27 cellular contexts compared by ENCODE assay signal in the genomic region with DNA sequence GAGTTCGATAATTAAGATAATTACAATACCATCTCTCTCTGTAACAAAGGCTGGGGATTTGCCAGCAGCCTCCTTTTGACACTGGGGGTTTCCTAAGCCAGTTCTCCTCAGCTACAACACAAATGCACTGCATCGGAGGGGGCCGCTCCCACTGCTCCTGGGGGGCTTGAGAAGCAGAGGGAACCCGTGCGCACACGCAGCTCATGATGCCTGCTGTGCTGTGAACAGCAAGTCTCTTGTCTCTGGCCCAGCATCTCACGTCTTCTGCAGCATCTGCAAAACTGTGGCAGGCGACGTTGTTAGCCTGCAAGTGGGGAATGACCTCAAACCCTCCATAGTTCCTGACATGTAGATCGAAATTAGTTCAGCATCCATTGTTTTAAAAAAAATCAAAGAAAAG. TPM values are rescaled to one million over a fixed set of nuclear protein-coding genes. Genes with fewer than 3 reads are reported as not detected.
DNase-seq lines count a peak whose midpoint lies in the region; ATAC-seq and TF ChIP-seq lines count a peak whose summit lies in the region.
"Had no signal": no experiment of that assay in that cellular context is flagged by ENCODE, and none has a peak within 500 bp of the region (broad histone marks: within the 10 kb centered on the region; RNA-seq: fewer than 3 reads in every experiment).

No MANE protein-coding gene starts in this region.

- H3K27me3 Mint-ChIP-seq in activated CD8-positive, alpha-beta memory T cell treated with anti-CD3 and anti-CD28 coated beads, Interleukin-2, amount 10 ng/mL, durations not matched to agents 7 days and 5 days = peaks cover 30% of the 10 kb centered on the region

- H3K36me3 ChIP-seq in mucosa of descending colon (ENCODE audit: low read depth) = no peaks in the 10 kb centered on the region

- peak; percentile 14 for DNase-seq in activated CD8-positive, alpha-beta memory T cell treated with anti-CD3 and anti-CD28 coated beads, Interleukin-2, amount 10 ng/mL, durations not matched to agents 7 days and 5 days
- no peak for DNase-seq in activated CD8-positive, alpha-beta memory T cell treated with anti-CD3 and anti-CD28 coated beads, Interleukin-2, amount 50 U/mL, for 48 hours
- DNase-seq in COR-L47 (lab: John Stamatoyannopoulos, UW) (peak; percentile 48), NCI-H69 (lab: John Stamatoyannopoulos, UW) (peak; percentile 10), mesenteric fat pad (ENCODE audit: low spot score) (peak; percentile 76), mucosa of descending colon (no peak), dedifferentiated amniotic fluid mesenchymal stem cell (ENCODE audit: extremely low spot score) (no peak)
- DNase-seq: C1 segment of cervical spinal cord, DMS 273 treated with DMSO at 0.1 percent for 48 hours, DMS79, EL, GDM1, MM.1S, NCI-H1417 treated with DMSO at 0.1 percent for 48 hours, NCI-H187 treated with DMSO at 0.1 percent for 48 hours, NCI-H2171 treated with DMSO at 0.1 percent for 48 hours, NCI-H345, NCI-H510A treated with DMSO at 0.1 percent for 48 hours, NCI-H774, RPMI8226, SHP77 treated with DMSO at 0.1 percent for 48 hours had no signal

- H3K4me3 ChIP-seq in mucosa of descending colon = no peak overlapping the region
- H3K4me3 ChIP-seq: SK-N-MC had no signal

- H3K4me1 Mint-ChIP-seq in activated CD8-positive, alpha-beta memory T cell treated with anti-CD3 and anti-CD28 coated beads, Interleukin-2, amount 10 ng/mL, durations not matched to agents 7 days and 5 days = peaks cover 4% of the 10 kb centered on the region
- H3K4me1 Mint-ChIP-seq: IgD-negative memory B cell had no signal

- no peak for ATAC-seq in activated CD8-positive, alpha-beta memory T cell treated with anti-CD3 and anti-CD28 coated beads, Interleukin-2, amount 10 ng/mL, durations not matched to agents 7 days and 5 days
- ATAC-seq in HG03442 (IDR thresholded peaks at IDR 0.05; ENCODE audit: unreplicated experiment) (no peak), mucosa of descending colon (no peak)
- ATAC-seq: CD8-positive, alpha-beta T cell; HCT116 had no signal

- no peaks in the 10 kb centered on the region for H3K9me3 Mint-ChIP-seq in activated CD8-positive, alpha-beta memory T cell treated with anti-CD3 and anti-CD28 coated beads, Interleukin-2, amount 10 ng/mL, durations not matched to agents 7 days and 5 days (ENCODE audit: low read depth)
- H3K9me3 Mint-ChIP-seq: CD8-positive, alpha-beta T cell had no signal

- H3K27ac Mint-ChIP-seq in activated CD8-positive, alpha-beta memory T cell treated with anti-CD3 and anti-CD28 coated beads, Interleukin-2, amount 10 ng/mL, durations not matched to agents 7 days and 5 days = no peak overlapping the region
- H3K27ac Mint-ChIP-seq: CD8-positive, alpha-beta T cell; IgD-negative memory B cell had no signal

- H3K4me3 Mint-ChIP-seq in activated CD8-positive, alpha-beta memory T cell treated with anti-CD3 and anti-CD28 coated beads, Interleukin-2, amount 10 ng/mL, durations not matched to agents 7 days and 5 days = no peak overlapping the region
- H3K4me3 Mint-ChIP-seq: CD8-positive, alpha-beta T cell; IgD-negative memory B cell had no signal

- H3K36me3 Mint-ChIP-seq in activated CD8-positive, alpha-beta memory T cell treated with anti-CD3 and anti-CD28 coated beads, Interleukin-2, amount 10 ng/mL, durations not matched to agents 7 days and 5 days = no peaks in the 10 kb centered on the region
- H3K36me3 Mint-ChIP-seq: CD8-positive, alpha-beta T cell; IgD-negative memory B cell had no signal

- CTCF ChIA-PET in activated CD8-positive, alpha-beta memory T cell treated with anti-CD3 and anti-CD28 coated beads, Interleukin-2, amount 10 ng/mL, durations not matched to agents 7 days and 5 days (lab: Charles Lee) = interaction anchor here (0.8 kb wide), 1 partner anchor 162 kb away, joined by 3 read pairs; no protein-coding TSS in a partner anchor

- intact Hi-C loops in mucosa of descending colon (cut with DNase I, micrococcal nuclease) = no loop called here

- TF ChIP-seq CTCF in mucosa of descending colon (IDR thresholded peaks at IDR 0.05) = no peak

- peaks cover 6% of the 10 kb centered on the region for H3K4me1 ChIP-seq in mucosa of descending colon (ENCODE audit: low read depth)

- H3K9me3 ChIP-seq in mucosa of descending colon = no peaks in the 10 kb centered on the region

RNA-seq across cellular contexts. Expression of a gene that starts 5.5 kb away (rescaled TPM):
- under 1 TPM in 1 of 2 experiments, not detected in 1; 0.05 TPM for total RNA-seq in activated CD8-positive, alpha-beta memory T cell treated with anti-CD3 and anti-CD28 coated beads, Interleukin-2, amount 10 ng/mL, durations not matched to agents 7 days and 5 days
- total RNA-seq in mesenteric fat pad (4.6 TPM), mucosa of descending colon (10 to 100 TPM in 1 of 3 donors, 1 to 10 TPM in 1, under 1 TPM in 1; 0.58 to 19.8 (median 2.4) TPM)
- total RNA-seq: A673 had no signal

Comparison
In these comparisons a context has a peak if more than half of its experiments do, and no peak if none do; other contexts are left out.
1. DNase-seq: peak in activated CD8-positive, alpha-beta memory T cell treated with anti-CD3 and anti-CD28 coated beads, Interleukin-2, amount 10 ng/mL, durations not matched to agents 7 days and 5 days (single experiment), COR-L47 (single experiment), NCI-H69 (single experiment) and mesenteric fat pad (single experiment); none in activated CD8-positive, alpha-beta memory T cell treated with anti-CD3 and anti-CD28 coated beads, Interleukin-2, amount 50 U/mL, for 48 hours (single experiment), mucosa of descending colon (0 of 3) and dedifferentiated amniotic fluid mesenchymal stem cell (single experiment).